ENCODE assay signal across 18 cellular contexts in the genomic region with DNA sequence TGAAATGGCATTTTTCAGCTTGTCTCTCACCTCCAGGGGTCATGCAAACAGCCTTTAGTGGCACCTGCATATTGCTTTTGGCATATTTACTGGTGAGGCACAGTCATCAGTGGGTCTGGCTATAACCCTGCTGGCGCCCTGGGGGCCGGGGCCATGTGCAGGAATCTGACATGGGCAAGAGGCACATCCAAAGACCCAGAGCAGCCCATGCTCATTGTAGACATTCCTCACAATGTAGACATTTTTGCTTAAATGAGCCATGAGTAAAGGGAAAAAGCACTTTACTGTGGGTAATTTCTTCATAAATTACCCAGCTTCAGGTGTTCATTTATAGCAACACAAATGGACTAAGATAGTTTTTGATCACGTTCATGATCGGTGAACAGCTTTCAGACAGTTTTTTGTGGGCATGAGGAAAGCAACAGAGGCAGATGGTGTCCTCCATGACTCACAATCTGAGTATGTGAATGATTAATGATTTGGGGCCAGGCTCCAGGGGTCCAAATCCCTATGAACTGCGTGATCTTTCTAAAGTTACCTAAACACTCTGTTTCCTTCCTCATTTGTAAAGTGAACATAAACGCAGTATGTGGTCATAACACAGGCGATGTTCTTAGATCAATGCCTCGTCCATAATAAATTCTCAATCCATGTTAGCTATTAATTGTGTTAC.
A peak's percentile ranks its signal among the peaks of the same experiment; 100 is the strongest.
DNase-seq lines count a peak whose midpoint lies in the region; ATAC-seq, FAIRE-seq and TF ChIP-seq lines count a peak whose summit lies in the region.
"Had no signal": no experiment of that assay in that cellular context is flagged by ENCODE, and none has a peak within 500 bp of the region (broad histone marks: within the 10 kb centered on the region; RNA-seq: fewer than 3 reads in every experiment).

No MANE protein-coding gene starts in this region.

- 39% methylated on average over 6 of the region's 8 CpGs for WGBS in HepG2 (ENCODE audit: low lambda C conversion rate)
- WGBS in right lobe of liver (ENCODE audit: insufficient coverage, low coverage, low lambda C conversion rate, missing lambda C conversion rate): 73% methylated on average over 7 of the region's 8 CpGs
- 88% methylated on average over 8 of the region's 8 CpGs for WGBS in prostate gland

- intact Hi-C loops in HepG2 (cut with micrococcal nuclease; ENCODE audit: unreplicated experiment): no loop called here
- intact Hi-C loops in right lobe of liver (cut with DNase I): no loop called here
- intact Hi-C loops in prostate gland (cut with DNase I): no loop called here

- BruUV-seq in HepG2 (replicated peaks; lab: Mats Ljungman, UMichigan): no TSS peak

- H3K27me3 ChIP-seq in HepG2 (ENCODE audit: control insufficient read depth in 1 of 2, insufficient read depth in 2 of 2, low read length in 2 of 2) (peaks cover 1 to 10% of the 10 kb centered on the region in 2 experiments; a peak in 3 of 5 replicates), right lobe of liver (no peaks in the 10 kb centered on the region), muscle layer of duodenum (ENCODE audit: low read depth, low read length) (no peaks in the 10 kb centered on the region), prostate gland (replicated peaks; ENCODE audit: insufficient read depth) (no peaks in the 10 kb centered on the region)
- H3K27me3 ChIP-seq: tibial nerve had no signal

- TF ChIP-seq RAD21 in HepG2 (CRISPR knock-in tag; IDR thresholded peaks at IDR 0.05): no peak

- POLR2A ChIA-PET in HepG2 (lab: Yijun Ruan, JAX): interaction anchor here (1.7 kb wide), 1 partner anchor 19 kb away, joined by 3 read pairs; no protein-coding TSS in a partner anchor

- DNase-seq in HepG2 (ENCODE audit: low spot score): no peak
- DNase-seq in right lobe of liver: no peak
- DNase-seq in coronary artery (ENCODE audit: low spot score): peak; percentile 19
- no peak for DNase-seq in NCI-H774 (lab: John Stamatoyannopoulos, UW)
- DNase-seq in SW480 (ENCODE audit: low spot score): no peak
- no peak for DNase-seq in pons (ENCODE audit: low spot score)
- DNase-seq in prostate gland (ENCODE audit: low spot score): no peak
- DNase-seq: activated CD4-positive, alpha-beta T cell treated with anti-CD3 and anti-CD28 coated beads, Interleukin-2, amount 50 U/mL, for 48 hours; activated gamma-delta T cell; Calu3; caudate nucleus; esophagus squamous epithelium; natural killer cell had no signal

- TF ChIP-seq CTCF in HepG2 (CRISPR knock-in tag; IDR thresholded peaks at IDR 0.05) (no peak), right lobe of liver (IDR thresholded peaks at IDR 0.05) (no peak), coronary artery (IDR thresholded peaks at IDR 0.05) (no peak), prostate gland (IDR thresholded peaks at IDR 0.05) (no peak)

- no peaks in the 10 kb centered on the region for H3K9me3 ChIP-seq in HepG2 (ENCODE audit: low read length)
- no peaks in the 10 kb centered on the region for H3K9me3 ChIP-seq in right lobe of liver
- H3K9me3 ChIP-seq in muscle layer of duodenum (ENCODE audit: control insufficient read depth in 1 of 2, low read length in 2 of 2): no peaks in the 10 kb centered on the region
- H3K9me3 ChIP-seq in prostate gland: no peaks in the 10 kb centered on the region
- H3K9me3 ChIP-seq: A549, esophagus squamous epithelium, tibial nerve had no signal

- FAIRE-seq in HepG2 (lab: Jason Lieb, UNC): no peak
- FAIRE-seq: A549, K562, small intestine had no signal

- no peak overlapping the region for H2AFZ ChIP-seq in HepG2 (ENCODE audit: low read length)

- H3K4me2 ChIP-seq in HepG2 (ENCODE audit: low read depth, low read length): no peak overlapping the region
- H3K4me2 ChIP-seq: A549 had no signal

- in situ Hi-C loops in HepG2 (cut with HindIII; ENCODE audit: extremely low pct_ligation_motif_present, low pct_unique_long_range_greater_than_20kb): no loop called here

- TF ChIP-seq POLR2A in HepG2 (IDR thresholded peaks at IDR 0.05; ENCODE audit: insufficient read depth in 1 of 2, low read depth in 2 of 2, low read length in 2 of 2): no peak
- no peak for TF ChIP-seq POLR2A in right lobe of liver (IDR thresholded peaks at IDR 0.05)
- TF ChIP-seq POLR2A in prostate gland (IDR thresholded peaks at IDR 0.05): no peak

- no peaks in the 10 kb centered on the region for H4K20me1 ChIP-seq in HepG2 (ENCODE audit: insufficient read depth, low read length)

- TF ChIP-seq EP300 in HepG2 (IDR thresholded peaks at IDR 0.05; ENCODE audit: low read depth in 2 of 2, low read length in 2 of 2): no peak
- TF ChIP-seq EP300 in HepG2 (CRISPR knock-in tag; IDR thresholded peaks at IDR 0.05; ENCODE audit: borderline replicate concordance): no peak

- H3K4me1 ChIP-seq in HepG2 (ENCODE audit: insufficient read depth, low read length) (peaks cover 36% of the 10 kb centered on the region), right lobe of liver (peaks cover 0 to 36% (median 8%) of the 10 kb centered on the region in 4 donors), muscle layer of duodenum (ENCODE audit: control insufficient read depth in 1 of 2, insufficient read depth in 2 of 2, low read length in 2 of 2) (peaks cover 15 to 22% of the 10 kb centered on the region in 2 donors), prostate gland (replicated peaks) (no peaks in the 10 kb centered on the region)
- H3K4me1 ChIP-seq: A549 had no signal

- CTCF ChIA-PET in HepG2 (lab: Yijun Ruan, JAX; ENCODE audit: low intra/inter-chr PET ratio, low total read pairs): no interaction called here

- H3K27ac ChIP-seq in HepG2 (ENCODE audit: extremely low read length, insufficient read depth, low read length) (no peak overlapping the region), right lobe of liver (no peak overlapping the region), coronary artery (no peak overlapping the region), muscle layer of duodenum (ENCODE audit: low read length) (peak overlapping the region; percentile 50), prostate gland (no peak overlapping the region)
- H3K27ac ChIP-seq: A549, tibial nerve had no signal

- no peak overlapping the region for H3K4me3 ChIP-seq in HepG2 (replicated peaks in 1 of 3; ENCODE audit: insufficient read depth in 1 of 3, low read depth in 2 of 3, low read length in 3 of 3)
- H3K4me3 ChIP-seq in right lobe of liver: no peak overlapping the region
- H3K4me3 ChIP-seq in coronary artery: no peak overlapping the region
- no peak overlapping the region for H3K4me3 ChIP-seq in muscle layer of duodenum (ENCODE audit: low read depth in 1 of 2, low read length in 2 of 2)
- no peak overlapping the region for H3K4me3 ChIP-seq in prostate gland
- H3K4me3 ChIP-seq: A549, esophagus squamous epithelium, K562, tibial nerve had no signal

- no peaks in the 10 kb centered on the region for H3K79me2 ChIP-seq in HepG2 (ENCODE audit: insufficient read depth, low read length)

- ATAC-seq in HepG2 (no peak), right lobe of liver (no peak)
- ATAC-seq: A549, K562, natural killer cell had no signal

- H3K9ac ChIP-seq in HepG2 (ENCODE audit: insufficient read depth, low read depth, low read length): no peak overlapping the region

- no peaks in the 10 kb centered on the region for H3K36me3 ChIP-seq in HepG2 (replicated peaks in 1 of 2; ENCODE audit: control insufficient read depth in 1 of 2, insufficient read depth in 2 of 2, low read length in 2 of 2)
- no peaks in the 10 kb centered on the region for H3K36me3 ChIP-seq in right lobe of liver
- H3K36me3 ChIP-seq in muscle layer of duodenum (ENCODE audit: control insufficient read depth in 1 of 2, insufficient read depth in 2 of 2, low read length in 2 of 2): no peaks in the 10 kb centered on the region
- H3K36me3 ChIP-seq in prostate gland: no peaks in the 10 kb centered on the region
- H3K36me3 ChIP-seq: esophagus squamous epithelium, tibial nerve had no signal

TF ChIP-seq in HepG2, 621 proteins besides CTCF, POLR2A, EP300 and RAD21:
- peak; percentile 40; the same call in 1 of the 2 replicates for TF ChIP-seq FOSL2 (CRISPR knock-in tag; IDR thresholded peaks at IDR 0.05)
- no peak for TF ChIP-seq GZF1 (CRISPR knock-in tag; IDR thresholded peaks at IDR 0.05)
